ENCODE assay signal across 24 cellular contexts in the genomic region with DNA sequence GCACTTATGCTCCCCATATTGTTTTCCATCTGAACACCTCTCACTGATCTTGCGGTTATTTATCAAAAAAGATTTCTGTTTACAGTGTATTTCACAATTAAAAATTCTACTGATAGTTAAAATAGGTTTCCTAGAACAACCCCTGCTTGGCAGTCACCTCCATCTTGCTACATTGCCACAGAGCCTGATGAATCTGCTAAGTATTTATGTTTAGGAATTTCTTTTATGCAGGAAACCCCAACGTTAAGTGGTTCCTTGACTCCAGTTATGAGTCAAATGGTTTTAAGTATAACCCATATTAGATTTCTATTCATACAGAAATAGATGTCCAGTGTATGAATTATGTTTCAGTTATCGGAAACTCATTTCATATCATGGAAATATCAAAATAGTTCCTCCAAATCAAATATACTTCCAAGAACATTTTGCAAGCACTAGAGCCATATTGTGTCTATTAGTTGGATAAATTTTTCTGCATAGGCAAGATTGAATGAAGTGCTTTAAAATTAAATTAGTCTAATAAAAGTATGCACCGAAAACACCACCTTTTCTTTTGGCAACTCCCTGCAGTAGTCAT. TPM values are rescaled to one million over a fixed set of nuclear protein-coding genes. Genes with fewer than 3 reads are reported as not detected.
DNase-seq lines count a peak whose midpoint lies in the region; ATAC-seq, FAIRE-seq and TF ChIP-seq lines count a peak whose summit lies in the region.
"Had no signal": no experiment of that assay in that cellular context is flagged by ENCODE, and none has a peak within 500 bp of the region (broad histone marks: within the 10 kb centered on the region; RNA-seq: fewer than 3 reads in every experiment).

No MANE protein-coding gene starts in this region.

- peaks cover 51% of the 10 kb centered on the region for H3K79me2 ChIP-seq in GM12878 (ENCODE audit: control insufficient read depth, insufficient read depth, low read length)

- H3K27me3 Mint-ChIP-seq in Calu3 (ENCODE audit: unreplicated experiment) = no peaks in the 10 kb centered on the region
- H3K27me3 Mint-ChIP-seq: CD4-positive, CD25-positive, alpha-beta regulatory T cell; stimulated activated naive CD8-positive, alpha-beta T cell treated with anti-CD3 and anti-CD28 coated beads, Interleukin-15, Interleukin-2, amounts not matched to agents 100 ng/mL and 50 ng/mL, for 24 hours had no signal

- no peak overlapping the region for H3K27ac ChIP-seq in GM12878 (ENCODE audit: control insufficient read depth, insufficient read depth)
- H3K27ac ChIP-seq: heart left ventricle, psoas muscle had no signal

- WGBS in GM12878 (ENCODE audit: insufficient coverage, insufficient replicate concordance, low lambda C conversion rate, missing lambda C conversion rate) = 87% methylated on average over 4 of the region's 4 CpGs

- peaks cover 12% of the 10 kb centered on the region; the same call in 1 of the 2 replicates for H3K4me1 ChIP-seq in GM12878 (ENCODE audit: control insufficient read depth, insufficient read depth, low read length)
- H3K4me1 ChIP-seq: psoas muscle had no signal

- H3K4me3 ChIP-seq in GM12878 (no peak overlapping the region), foreskin fibroblast (ENCODE audit: low read depth in 1 of 2, low read length in 2 of 2) (no peak overlapping the region)
- H3K4me3 ChIP-seq: heart left ventricle, psoas muscle had no signal

- DNase-seq in Calu3 (no peak), M059J (ENCODE audit: low read depth) (peak; percentile 55), GM12878 (ENCODE audit: low read depth, low spot score) (no peak), foreskin fibroblast (peak; percentile 51 to 64), left lobe of liver (ENCODE audit: low spot score) (no peak), OCI-M1 (lab: John Stamatoyannopoulos, UW) (no peak)
- no peak for DNase-seq in activated T-cell treated with anti-CD3 and anti-CD28 coated beads, Interleukin-2, amount 50 U/mL, for 1 hour
- DNase-seq: activated CD8-positive, alpha-beta memory T cell treated with anti-CD3 and anti-CD28 coated beads, Interleukin-2, amount 50 U/mL, for 48 hours; activated effector memory CD4-positive, alpha-beta T cell treated with anti-CD3 and anti-CD28 coated beads, Interleukin-2, amount 50 U/mL, for 16 hours; caudate nucleus; CD4-positive, CD25-positive, alpha-beta regulatory T cell; dermis blood vessel endothelial cell; GOT3; heart left ventricle; Karpas-422; left cardiac atrium; mesendoderm; NCI-H1092 treated with DMSO at 0.1 percent for 48 hours; NCI-H2029; NCI-H226; psoas muscle had no signal

- SMC1A ChIA-PET in GM12878 (lab: Charles Lee; ENCODE audit: uncharacterized antibody, unreplicated experiment) = no interaction called here

- no peak overlapping the region for H2AFZ ChIP-seq in GM12878 (ENCODE audit: control insufficient read depth, low read depth, low read length)

- BruUV-seq in Calu3 (replicated peaks; lab: Mats Ljungman, UMichigan) = no TSS peak
- no TSS peak for BruUV-seq in GM12878 (replicated peaks; lab: Mats Ljungman, UMichigan)

- H3K4me1 Mint-ChIP-seq in Calu3 (ENCODE audit: low read depth, unreplicated experiment) = peaks cover 71% of the 10 kb centered on the region

- RAD21 ChIA-PET in GM12878 (lab: Charles Lee; ENCODE audit: unreplicated experiment) = no interaction called here

- peak overlapping the region; percentile 50 for H3K4me3 Mint-ChIP-seq in Calu3 (ENCODE audit: low read depth, unreplicated experiment)
- H3K4me3 Mint-ChIP-seq: CD4-positive, CD25-positive, alpha-beta regulatory T cell; stimulated activated naive CD8-positive, alpha-beta T cell treated with anti-CD3 and anti-CD28 coated beads, Interleukin-15, Interleukin-2, amounts not matched to agents 100 ng/mL and 50 ng/mL, for 24 hours; WTC11 had no signal

- H3K36me3 ChIP-seq in GM12878 (ENCODE audit: control insufficient read depth in 2 of 2, insufficient read depth in 2 of 2, low read length in 1 of 2) = no peaks in the 10 kb centered on the region
- H3K36me3 ChIP-seq: heart left ventricle had no signal

- TF ChIP-seq CTCF in Calu3 (IDR thresholded peaks at IDR 0.05; ENCODE audit: unreplicated experiment) (no peak), GM12878 (IDR thresholded peaks at IDR 0.05 in 2 of 3, conservative IDR thresholded peaks at IDR 0.05 in 1 of 3; ENCODE audit: control insufficient read depth in 2 of 3, extremely low read depth in 1 of 3, insufficient read depth in 1 of 3, low read depth in 3 of 3, low read length in 3 of 3) (no peak), foreskin fibroblast (IDR thresholded peaks at IDR 0.05; ENCODE audit: low read depth, low read length) (no peak)

- H3K4me2 ChIP-seq in GM12878 (ENCODE audit: control insufficient read depth, insufficient read depth) = no peak overlapping the region

- peak overlapping the region; percentile 90 for H3K27ac Mint-ChIP-seq in Calu3 (ENCODE audit: unreplicated experiment)
- H3K27ac Mint-ChIP-seq: CD4-positive, CD25-positive, alpha-beta regulatory T cell; stimulated activated naive CD8-positive, alpha-beta T cell treated with anti-CD3 and anti-CD28 coated beads, Interleukin-15, Interleukin-2, amounts not matched to agents 100 ng/mL and 50 ng/mL, for 24 hours had no signal

- H3K9ac ChIP-seq in GM12878 (ENCODE audit: control insufficient read depth, insufficient read depth, low read length) = no peak overlapping the region

- no peak for TF ChIP-seq POLR2A in GM12878 (IDR thresholded peaks at IDR 0.05; ENCODE audit: low read depth, low read length)

- in situ Hi-C loops in GM12878 (cut with MboI) = no loop called here

- peaks cover 12% of the 10 kb centered on the region for H3K36me3 Mint-ChIP-seq in Calu3 (ENCODE audit: insufficient read depth, unreplicated experiment)

- no peak for ATAC-seq in GM12878
- no peak for ATAC-seq in left lobe of liver
- ATAC-seq in GM18520 (IDR thresholded peaks at IDR 0.05; ENCODE audit: unreplicated experiment) = no peak
- ATAC-seq: heart left ventricle, left cardiac atrium, psoas muscle, WTC11 had no signal

- TF ChIP-seq RAD21 in GM12878 (IDR thresholded peaks at IDR 0.05; ENCODE audit: insufficient read depth, low read depth, low read length) = no peak

- intact Hi-C loops in Calu3 (cut with micrococcal nuclease; ENCODE audit: unreplicated experiment) = no loop called here
- intact Hi-C loops in GM12878 (cut with micrococcal nuclease; ENCODE audit: unreplicated experiment) = no loop called here

- H3K27me3 ChIP-seq in GM12878 (replicated peaks in 1 of 2; ENCODE audit: control insufficient read depth in 2 of 2, insufficient read depth in 2 of 2, low read length in 1 of 2) = no peaks in the 10 kb centered on the region
- H3K27me3 ChIP-seq: heart left ventricle had no signal

- FAIRE-seq in GM12878 (lab: Jason Lieb, UNC) = no peak

- CTCF ChIA-PET in Calu3 (lab: Charles Lee) (no interaction called here), GM12878 (lab: Yijun Ruan, JAX) (no interaction called here)

- POLR2A ChIA-PET in GM12878 (lab: Charles Lee) = no interaction called here

- H4K20me1 ChIP-seq in GM12878 (ENCODE audit: control insufficient read depth, insufficient read depth) = no peaks in the 10 kb centered on the region

- H3K9me3 ChIP-seq in GM12878 (replicated peaks; ENCODE audit: control insufficient read depth, insufficient read depth, low read length) = no peaks in the 10 kb centered on the region; the same call in 2 of the 3 replicates
- H3K9me3 ChIP-seq: heart left ventricle, psoas muscle had no signal

- TF ChIP-seq EP300 in GM12878 (IDR thresholded peaks at IDR 0.05; ENCODE audit: borderline replicate concordance in 1 of 2, control insufficient read depth in 1 of 2, low read depth in 2 of 2, low read length in 2 of 2) = no peak

- no peaks in the 10 kb centered on the region for H3K9me3 Mint-ChIP-seq in Calu3 (ENCODE audit: low read depth, unreplicated experiment)
- H3K9me3 Mint-ChIP-seq: CD4-positive, CD25-positive, alpha-beta regulatory T cell; stimulated activated naive CD8-positive, alpha-beta T cell treated with anti-CD3 and anti-CD28 coated beads, Interleukin-15, Interleukin-2, amounts not matched to agents 100 ng/mL and 50 ng/mL, for 24 hours had no signal

TF ChIP-seq in GM12878, 131 proteins besides CTCF, POLR2A, EP300 and RAD21 (continues in another document):
- TF ChIP-seq JUNB (IDR thresholded peaks at IDR 0.05) = peak; percentile 46

RNA-seq across cellular contexts. Expression of a gene that starts 20.6 kb away (rescaled TPM):
- total RNA-seq in Calu3 (2022) (47.7 and 51.6 TPM in 2 replicates), GM12878 (2014; rRNA removed) (19.1 and 26.5 TPM in 2 replicates), GM12878 (2014; rRNA removed; fragmentation: Illumina TruSeq; extraction: Trizol) (31.7 and 33.2 TPM in 2 replicates), GM12878 (2021) (30.3 and 32.4 TPM in 2 replicates), left lobe of liver (0.65 TPM)
- total RNA-seq in M059J (2014; rRNA removed; shearing (Covaris generic)) = 23.8 and 37.6 TPM in 2 replicates
- 74.9 and 78.4 TPM in 2 replicates for total RNA-seq in GM12878 (2013; cell fraction: nucleolus; rRNA removed)
- polyA plus RNA-seq in GM12878 (2011; ENCODE audit: low read depth) = 7.9 TPM
- polyA plus RNA-seq in GM12878 (2011; rRNA removed) (32.2 and 47.5 TPM in 2 replicates), GM12878 (2014; fragmentation: Illumina TruSeq; extraction: Trizol) (31.1 and 42.1 TPM in 2 replicates), GM12878 (2014; fragmentation: Nextera tagmentation; extraction: Ambion mirVana) (10 to 100 TPM; 14.2 to 14.8 TPM), GM12878 (2014; rRNA removed) (16.8 and 20.8 TPM in 2 replicates), GM12878 (2016; fragmentation: Nextera tagmentation; extraction: Ambion mirVana) (10 to 100 TPM; 27.6 to 33.0 TPM)
- 10.6 and 11.0 TPM in 2 replicates for polyA plus RNA-seq in GM12878 (2011; cell fraction: cytosol; rRNA removed)
- polyA plus RNA-seq in GM12878 (2011; cell fraction: nucleus; rRNA removed) = 31.9 and 33.0 TPM in 2 replicates
- polyA plus RNA-seq in GM12878 (2012) = 11.3 and 14.8 TPM in 2 replicates
- polyA minus RNA-seq in GM12878 (2011; rRNA and poly(A)+ RNA removed) = 28.1 and 41.5 TPM in 2 replicates
- polyA minus RNA-seq in GM12878 (2011; cell fraction: cytosol; rRNA and poly(A)+ RNA removed) = 13.7 and 18.7 TPM in 2 replicates
- polyA minus RNA-seq in GM12878 (2011; cell fraction: nucleus; rRNA and poly(A)+ RNA removed) = 21.0 and 45.9 TPM in 2 replicates

Comparison
In these comparisons a context has a peak if more than half of its experiments do, and no peak if none do; other contexts are left out.
1. DNase-seq: peak in M059J (single experiment) and foreskin fibroblast (2 of 2); none in Calu3 (single experiment), GM12878 (single experiment), left lobe of liver (single experiment), activated T-cell treated with anti-CD3 and anti-CD28 coated beads, Interleukin-2, amount 50 U/mL, for 1 hour (single experiment) and OCI-M1 (single experiment).
2. RNA of a gene that starts 20.6 kb away (total RNA-seq): 47.7 to 51.6 TPM in Calu3, 23.8 to 37.6 TPM in M059J and 19.1 to 78.4 TPM in GM12878; 0.65 TPM in left lobe of liver (single experiment); every median in the first group is over 10 times any median in the second.